In the genomic region with DNA sequence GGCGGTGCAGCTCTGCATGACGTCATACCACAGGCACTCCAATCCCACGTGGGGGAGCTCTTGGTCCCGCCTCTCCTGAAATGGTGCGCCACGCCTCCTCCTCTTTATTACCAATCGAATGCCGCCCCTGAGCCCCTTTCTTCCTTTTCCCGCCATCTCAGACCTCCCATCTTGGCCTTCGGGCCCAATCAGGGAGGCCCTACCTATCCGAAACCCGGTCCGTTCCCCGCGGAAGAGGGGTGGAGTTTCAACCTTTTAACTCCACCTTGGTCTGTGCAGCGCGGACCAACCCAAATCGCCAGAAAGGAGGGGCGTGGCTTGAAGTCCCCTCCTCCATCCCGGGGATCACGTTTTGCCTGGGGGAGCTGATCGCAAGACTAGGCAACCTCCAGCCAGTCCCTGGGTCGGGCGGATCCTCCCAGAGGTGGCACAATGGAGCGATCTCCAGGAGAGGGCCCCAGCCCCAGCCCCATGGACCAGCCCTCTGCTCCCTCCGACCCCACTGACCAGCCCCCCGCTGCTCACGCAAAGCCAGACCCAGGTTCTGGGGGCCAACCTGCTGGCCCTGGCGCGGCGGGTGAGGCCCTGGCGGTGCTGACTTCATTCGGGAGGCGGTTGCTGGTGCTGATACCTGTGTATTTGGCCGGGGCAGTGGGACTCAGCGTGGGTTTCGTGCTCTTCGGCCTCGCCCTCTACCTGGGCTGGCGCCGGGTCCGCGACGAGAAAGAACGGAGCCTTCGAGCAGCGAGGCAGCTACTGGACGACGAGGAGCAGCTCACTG, we compare ENCODE assay signal across 8 cellular contexts. TPM values are rescaled to one million over a fixed set of nuclear protein-coding genes. Genes with fewer than 3 reads are reported as not detected.
DNase-seq lines count a peak whose midpoint lies in the region; TF ChIP-seq lines count a peak whose summit lies in the region.

A gene with protein sequence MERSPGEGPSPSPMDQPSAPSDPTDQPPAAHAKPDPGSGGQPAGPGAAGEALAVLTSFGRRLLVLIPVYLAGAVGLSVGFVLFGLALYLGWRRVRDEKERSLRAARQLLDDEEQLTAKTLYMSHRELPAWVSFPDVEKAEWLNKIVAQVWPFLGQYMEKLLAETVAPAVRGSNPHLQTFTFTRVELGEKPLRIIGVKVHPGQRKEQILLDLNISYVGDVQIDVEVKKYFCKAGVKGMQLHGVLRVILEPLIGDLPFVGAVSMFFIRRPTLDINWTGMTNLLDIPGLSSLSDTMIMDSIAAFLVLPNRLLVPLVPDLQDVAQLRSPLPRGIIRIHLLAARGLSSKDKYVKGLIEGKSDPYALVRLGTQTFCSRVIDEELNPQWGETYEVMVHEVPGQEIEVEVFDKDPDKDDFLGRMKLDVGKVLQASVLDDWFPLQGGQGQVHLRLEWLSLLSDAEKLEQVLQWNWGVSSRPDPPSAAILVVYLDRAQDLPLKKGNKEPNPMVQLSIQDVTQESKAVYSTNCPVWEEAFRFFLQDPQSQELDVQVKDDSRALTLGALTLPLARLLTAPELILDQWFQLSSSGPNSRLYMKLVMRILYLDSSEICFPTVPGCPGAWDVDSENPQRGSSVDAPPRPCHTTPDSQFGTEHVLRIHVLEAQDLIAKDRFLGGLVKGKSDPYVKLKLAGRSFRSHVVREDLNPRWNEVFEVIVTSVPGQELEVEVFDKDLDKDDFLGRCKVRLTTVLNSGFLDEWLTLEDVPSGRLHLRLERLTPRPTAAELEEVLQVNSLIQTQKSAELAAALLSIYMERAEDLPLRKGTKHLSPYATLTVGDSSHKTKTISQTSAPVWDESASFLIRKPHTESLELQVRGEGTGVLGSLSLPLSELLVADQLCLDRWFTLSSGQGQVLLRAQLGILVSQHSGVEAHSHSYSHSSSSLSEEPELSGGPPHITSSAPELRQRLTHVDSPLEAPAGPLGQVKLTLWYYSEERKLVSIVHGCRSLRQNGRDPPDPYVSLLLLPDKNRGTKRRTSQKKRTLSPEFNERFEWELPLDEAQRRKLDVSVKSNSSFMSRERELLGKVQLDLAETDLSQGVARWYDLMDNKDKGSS (plus strand): TSS at position 380 of the 781 bp plus-strand sequence. CDS start 53 bp downstream, at position 433.

- H3K14ac ChIP-seq in H9 (ENCODE audit: insufficient read depth, low read length) = peak within 1 kb of the TSS; percentile 87

- H3K36me3 ChIP-seq in MG63 = peaks cover 29% of the 10 kb centered on the region

- no peak within 1 kb of the TSS for H2BK5ac ChIP-seq in H9 (ENCODE audit: insufficient read length, low read length)

- peaks cover 26 to 27% of the 10 kb centered on the region in 2 experiments for H3K4me1 Mint-ChIP-seq in H9
- peaks cover 50% of the 10 kb centered on the region for H3K4me1 Mint-ChIP-seq in nephron
- H3K4me1 Mint-ChIP-seq in stimulated activated naive CD8-positive, alpha-beta T cell treated with anti-CD3 and anti-CD28 coated beads, Interleukin-15, Interleukin-2, amounts not matched to agents 100 ng/mL and 50 ng/mL, for 24 hours (ENCODE audit: low read depth) = peaks cover 68% of the 10 kb centered on the region

- peak within 1 kb of the TSS; percentile 74 for H3K18ac ChIP-seq in H9 (ENCODE audit: insufficient read length, low read depth, low read length)

- no peaks in the 10 kb centered on the region; a peak in 1 of 5 replicates for H3K9me3 Mint-ChIP-seq in H9
- no peaks in the 10 kb centered on the region for H3K9me3 Mint-ChIP-seq in nephron
- no peaks in the 10 kb centered on the region for H3K9me3 Mint-ChIP-seq in stimulated activated naive CD8-positive, alpha-beta T cell treated with anti-CD3 and anti-CD28 coated beads, Interleukin-15, Interleukin-2, amounts not matched to agents 100 ng/mL and 50 ng/mL, for 24 hours

- no peak within 1 kb of the TSS for H3K4ac ChIP-seq in H9 (ENCODE audit: low read depth, low read length)

- H3K4me3 Mint-ChIP-seq in H9 = peak within 1 kb of the TSS; percentile 88 to 98
- peak within 1 kb of the TSS; percentile 92 to 97 (median 95) for H3K4me3 Mint-ChIP-seq in nephron
- peak within 1 kb of the TSS; percentile 99 for H3K4me3 Mint-ChIP-seq in stimulated activated naive CD8-positive, alpha-beta T cell treated with anti-CD3 and anti-CD28 coated beads, Interleukin-15, Interleukin-2, amounts not matched to agents 100 ng/mL and 50 ng/mL, for 24 hours

- no peaks in the 10 kb centered on the region for H3K4me1 ChIP-seq in H9 (ENCODE audit: insufficient read depth, low read length)

- no peak within 1 kb of the TSS for H2BK120ac ChIP-seq in H9 (ENCODE audit: low read depth, low read length, poor library complexity, severe bottlenecking)

- peak within 1 kb of the TSS; percentile 99 for H3K27ac Mint-ChIP-seq in H9
- peak within 1 kb of the TSS; percentile 87 to 90 (median 90) for H3K27ac Mint-ChIP-seq in nephron
- H3K27ac Mint-ChIP-seq in stimulated activated naive CD8-positive, alpha-beta T cell treated with anti-CD3 and anti-CD28 coated beads, Interleukin-15, Interleukin-2, amounts not matched to agents 100 ng/mL and 50 ng/mL, for 24 hours = peak within 1 kb of the TSS; percentile 88

- no peak within 1 kb of the TSS for H4K8ac ChIP-seq in H9 (replicated peaks; ENCODE audit: insufficient read length, low read depth, low read length)

- H3K36me3 Mint-ChIP-seq in H9 (ENCODE audit: insufficient read depth in 1 of 3, low read depth in 3 of 3) (peaks cover 28 to 34% (median 30%) of the 10 kb centered on the region in 3 experiments), nephron (ENCODE audit: low read depth) (peaks cover 26% of the 10 kb centered on the region)
- H3K36me3 Mint-ChIP-seq in stimulated activated naive CD8-positive, alpha-beta T cell treated with anti-CD3 and anti-CD28 coated beads, Interleukin-15, Interleukin-2, amounts not matched to agents 100 ng/mL and 50 ng/mL, for 24 hours (ENCODE audit: low read depth) = peaks cover 39% of the 10 kb centered on the region

- no peak within 1 kb of the TSS for H3K56ac ChIP-seq in H9 (ENCODE audit: insufficient read length, low read depth, low read length)

- no peaks in the 10 kb centered on the region for H3K9me3 ChIP-seq in H9 (ENCODE audit: control insufficient read depth, low read depth, low read length)
- no peaks in the 10 kb centered on the region for H3K9me3 ChIP-seq in MG63

- H3K27ac ChIP-seq in H9 (ENCODE audit: insufficient read length, low read depth, low read length) = peak within 1 kb of the TSS; percentile 42

- no peaks in the 10 kb centered on the region for H3K79me1 ChIP-seq in H9 (ENCODE audit: insufficient read depth, low read depth, low read length, poor library complexity, severe bottlenecking)

- no peak within 1 kb of the TSS for H3K23ac ChIP-seq in H9 (ENCODE audit: insufficient read length, low read depth, low read length)

- peak within 1 kb of the TSS; percentile 84 for H3K9ac ChIP-seq in H9 (ENCODE audit: extremely low read depth, insufficient read length, low read length)

- TF ChIP-seq CTCF in H9 (conservative IDR thresholded peaks at IDR 0.05) (no peak), fibroblast of the aortic adventitia (IDR thresholded peaks at IDR 0.05; ENCODE audit: insufficient read depth, low read length) (no peak), nephron (IDR thresholded peaks at IDR 0.05; ENCODE audit: unreplicated experiment in 3 of 3) (no peak)

- no peak within 1 kb of the TSS for H2BK15ac ChIP-seq in H9 (ENCODE audit: low read depth, low read length)

- WGBS in H9 (ENCODE audit: extremely low coverage, insufficient read length, low lambda C conversion rate) = no CpG with 5 or more reads among the region's 49 CpGs

- no peaks in the 10 kb centered on the region for H3K27me3 ChIP-seq in H9 (ENCODE audit: insufficient read depth, low read length)
- H3K27me3 ChIP-seq in MG63 = no peaks in the 10 kb centered on the region

- no peaks in the 10 kb centered on the region for H4K20me1 ChIP-seq in H9 (ENCODE audit: control insufficient read depth, insufficient read depth, insufficient read length)

- peaks cover 17% of the 10 kb centered on the region for H3K23me2 ChIP-seq in H9 (ENCODE audit: insufficient read length, low read depth, low read length, poor library complexity, severe bottlenecking)

- H2AFZ ChIP-seq in H9 (ENCODE audit: low read length) = no peak within 1 kb of the TSS

- H4K91ac ChIP-seq in H9 (ENCODE audit: insufficient read length, low read depth, low read length) = no peak within 1 kb of the TSS

- H3K27me3 Mint-ChIP-seq in H9 (ENCODE audit: low read depth) (no peaks in the 10 kb centered on the region), nephron (ENCODE audit: low read depth) (no peaks in the 10 kb centered on the region)
- H3K27me3 Mint-ChIP-seq in stimulated activated naive CD8-positive, alpha-beta T cell treated with anti-CD3 and anti-CD28 coated beads, Interleukin-15, Interleukin-2, amounts not matched to agents 100 ng/mL and 50 ng/mL, for 24 hours = no peaks in the 10 kb centered on the region

- peak within 1 kb of the TSS; percentile 100 for H3K4me2 ChIP-seq in H9 (ENCODE audit: insufficient read depth, insufficient read length, low read length)

- H3T11ph ChIP-seq in H9 (ENCODE audit: low read length) = peak within 1 kb of the TSS; percentile 38

- no peak within 1 kb of the TSS for H2AK5ac ChIP-seq in H9 (ENCODE audit: insufficient read length, low read length)

- H3K79me2 ChIP-seq in H9 (ENCODE audit: insufficient read depth, low read length) = no peaks in the 10 kb centered on the region

- peak; percentile 100 for DNase-seq in ELR (ENCODE audit: low read depth)
- DNase-seq in H9 = peak; percentile 100
- peak; percentile 99 for DNase-seq in MG63
- DNase-seq in SHP77 treated with DMSO at 0.1 percent for 48 hours (lab: John Stamatoyannopoulos, UW) = peak; percentile 98
- DNase-seq in activated effector memory CD4-positive, alpha-beta T cell treated with anti-CD3 and anti-CD28 coated beads, Interleukin-2, amount 50 U/mL, for 16 hours = peak; percentile 98
- DNase-seq in fibroblast of the aortic adventitia (ENCODE audit: low read depth) = peak; percentile 100

- H3K4me3 ChIP-seq in MG63 (peak within 1 kb of the TSS; percentile 77), fibroblast of the aortic adventitia (ENCODE audit: low read depth, low read length) (peak within 1 kb of the TSS; percentile 96)

- H4K5ac ChIP-seq in H9 (ENCODE audit: insufficient read length, low read depth, low read length) = no peak within 1 kb of the TSS

- H2BK12ac ChIP-seq in H9 (ENCODE audit: insufficient read length, low read depth, low read length) = no peak within 1 kb of the TSS

- H2BK20ac ChIP-seq in H9 (ENCODE audit: low read depth, low read length, poor library complexity, severe bottlenecking) = no peak within 1 kb of the TSS

RNA-seq across cellular contexts. Expression of the gene that starts here (rescaled TPM):
- total RNA-seq in H9 (2021) = 111 and 112 TPM in 2 replicates
- total RNA-seq in MG63 (2014; rRNA removed; shearing (Covaris generic); ENCODE audit: low replicate concordance) = 84.9 and 145 TPM in 2 replicates
- 207 and 267 TPM in 2 replicates for total RNA-seq in fibroblast of the aortic adventitia (ENCODE audit: low replicate concordance)

Comparison
In these comparisons a context has a peak if more than half of its experiments do, and no peak if none do; other contexts are left out.
1. Peak in every context shown above with its lines: DNase-seq, H3K4me3 ChIP-seq and H3K27ac ChIP-seq.